ENCODE assay signal across 8 cellular contexts in the genomic region with DNA sequence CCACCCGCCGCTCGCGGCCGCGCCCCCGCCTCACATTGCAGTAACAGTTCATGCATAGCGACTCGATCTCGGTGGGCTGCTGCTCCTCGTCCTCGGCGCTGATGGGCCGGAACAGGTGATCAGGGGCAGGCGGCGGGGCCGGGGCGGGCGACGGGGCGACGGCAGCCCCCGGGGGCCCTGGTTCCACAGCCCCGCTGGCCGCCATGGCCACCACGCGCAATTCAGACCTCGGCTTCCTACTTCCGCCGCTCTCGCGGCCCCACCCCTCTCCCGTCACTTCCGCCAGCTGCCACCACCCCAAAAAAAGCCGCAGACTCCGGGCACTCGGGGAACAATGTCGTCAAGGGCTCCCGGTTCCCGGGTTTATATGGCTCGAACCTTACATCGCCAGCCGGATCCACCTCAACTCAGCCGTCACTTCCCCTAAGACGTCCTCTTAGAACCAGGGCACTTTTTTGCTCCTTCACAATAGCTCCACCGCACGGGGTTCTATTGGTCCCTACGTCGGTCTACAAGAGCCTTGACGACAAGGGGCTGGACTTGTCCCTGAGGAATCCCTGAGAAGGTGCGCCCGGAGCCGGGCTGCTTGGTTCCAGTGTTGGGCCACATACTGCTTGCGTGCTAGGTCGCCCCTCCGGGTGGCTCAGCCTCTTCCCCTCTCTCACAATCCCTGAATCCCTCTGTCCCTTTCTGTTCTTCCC. TPM values are rescaled to one million over a fixed set of nuclear protein-coding genes. Genes with fewer than 3 reads are reported as not detected.
DNase-seq lines count a peak whose midpoint lies in the region; ATAC-seq and TF ChIP-seq lines count a peak whose summit lies in the region.

A gene with protein sequence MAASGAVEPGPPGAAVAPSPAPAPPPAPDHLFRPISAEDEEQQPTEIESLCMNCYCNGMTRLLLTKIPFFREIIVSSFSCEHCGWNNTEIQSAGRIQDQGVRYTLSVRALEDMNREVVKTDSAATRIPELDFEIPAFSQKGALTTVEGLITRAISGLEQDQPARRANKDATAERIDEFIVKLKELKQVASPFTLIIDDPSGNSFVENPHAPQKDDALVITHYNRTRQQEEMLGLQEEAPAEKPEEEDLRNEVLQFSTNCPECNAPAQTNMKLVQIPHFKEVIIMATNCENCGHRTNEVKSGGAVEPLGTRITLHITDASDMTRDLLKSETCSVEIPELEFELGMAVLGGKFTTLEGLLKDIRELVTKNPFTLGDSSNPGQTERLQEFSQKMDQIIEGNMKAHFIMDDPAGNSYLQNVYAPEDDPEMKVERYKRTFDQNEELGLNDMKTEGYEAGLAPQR (minus strand): TSS at position 238 of the 701 bp plus-strand sequence. CDS start 33 bp downstream, at position 205.

- ATAC-seq in GM21737 (IDR thresholded peaks at IDR 0.05; ENCODE audit: unreplicated experiment) (peak; percentile 84), foreskin keratinocyte (peak; percentile 81)

- H3K4me1 ChIP-seq in Karpas-422 (ENCODE audit: low read length) (peaks cover 15% of the 10 kb centered on the region), SJSA1 (replicated peaks) (0 out of 2 replicates have a peak, but pooled peaks cover 8% of the 10 kb centered on the region), foreskin keratinocyte (no peaks in the 10 kb centered on the region), stomach (peaks cover 11 to 42% (median 37%) of the 10 kb centered on the region in 4 donors)

- no peaks in the 10 kb centered on the region for H3K9me3 ChIP-seq in Karpas-422 (ENCODE audit: low read length)
- no peaks in the 10 kb centered on the region for H3K9me3 ChIP-seq in SJSA1 (replicated peaks)
- H3K9me3 ChIP-seq in stomach: no peaks in the 10 kb centered on the region

- no peak for TF ChIP-seq CTCF in foreskin keratinocyte (conservative IDR thresholded peaks at IDR 0.05)
- no peak for TF ChIP-seq CTCF in neural crest cell (conservative IDR thresholded peaks at IDR 0.05)
- TF ChIP-seq CTCF in stomach (IDR thresholded peaks at IDR 0.05): peak in 1 of 7 experiments; percentile 6

- H3K36me3 ChIP-seq in Karpas-422 (ENCODE audit: insufficient read depth, low read length): peaks cover 7% of the 10 kb centered on the region
- peaks cover 27% of the 10 kb centered on the region for H3K36me3 ChIP-seq in SJSA1
- H3K36me3 ChIP-seq in stomach: peaks cover 30 to 39% (median 37%) of the 10 kb centered on the region in 4 donors

- H3K36me3 Mint-ChIP-seq in neural crest cell (ENCODE audit: low read depth): peaks cover 6% of the 10 kb centered on the region

- H3K27ac ChIP-seq in Karpas-422 (ENCODE audit: low read length) (no peak within 1 kb of the TSS), SJSA1 (peak within 1 kb of the TSS; percentile 51), foreskin keratinocyte (peak within 1 kb of the TSS; percentile 91), stomach (peak within 1 kb of the TSS; percentile 75 to 96 (median 91))

- WGBS in stomach, 5 donors: 1% methylated on average over 21 to 56 of the region's 56 CpGs

- H3K4me1 Mint-ChIP-seq in neural crest cell: peaks cover 28% of the 10 kb centered on the region

- peak within 1 kb of the TSS; percentile 83 for H3K9ac ChIP-seq in Karpas-422 (ENCODE audit: low read length)

- intact Hi-C loops in stomach (cut with DNase I; ENCODE audit: low total_unique reads): loop anchor here (5.0 kb wide), 1 partner anchor 49 kb away; the partner anchor contains the start of gene APOA1

- H3K4me3 ChIP-seq in Karpas-422 (ENCODE audit: low read length) (peak within 1 kb of the TSS; percentile 87), SJSA1 (peak within 1 kb of the TSS; percentile 59), stomach (peak within 1 kb of the TSS; percentile 78 to 99 (median 94))

- peak within 1 kb of the TSS; percentile 95 for H3K27ac Mint-ChIP-seq in neural crest cell (ENCODE audit: unreplicated experiment)

- DNase-seq in DMS79 treated with DMSO at 0.1 percent for 48 hours (lab: John Stamatoyannopoulos, UW): peak; percentile 89
- DNase-seq in Karpas-422: peak; percentile 85
- DNase-seq in SJSA1 (ENCODE audit: low read depth in 1 of 2, low spot score in 2 of 2): peak; percentile 58 to 59
- peak; percentile 82 for DNase-seq in activated gamma-delta T cell treated with Interleukin-2 at 50 U/mL for 16 hours
- peak in 1 of 2 donors; percentile 59 for DNase-seq in foreskin keratinocyte
- peak; percentile 60 for DNase-seq in neural crest cell (ENCODE audit: low read depth, low spot score)
- DNase-seq in stomach: peak; percentile 89

- peaks cover 24% of the 10 kb centered on the region for H3K79me2 ChIP-seq in Karpas-422 (ENCODE audit: low read length)

- peak within 1 kb of the TSS; percentile 82 for H3K4me2 ChIP-seq in Karpas-422 (ENCODE audit: low read depth, low read length, poor library complexity, severe bottlenecking)

- peaks cover 4% of the 10 kb centered on the region; the same call in 1 of the 2 replicates for H4K20me1 ChIP-seq in Karpas-422 (ENCODE audit: insufficient read depth, low read depth, low read length)

- H3K4me3 Mint-ChIP-seq in neural crest cell: peak within 1 kb of the TSS; percentile 100

- peak within 1 kb of the TSS; percentile 76; the same call in 1 of the 2 replicates for H2AFZ ChIP-seq in Karpas-422 (ENCODE audit: low read length)

- no peak for TF ChIP-seq EP300 in stomach (IDR thresholded peaks at IDR 0.05)

- TF ChIP-seq POLR2A in stomach (IDR thresholded peaks at IDR 0.05): peak in 1 of 4 donors; percentile 66

- H3K27me3 ChIP-seq in Karpas-422 (ENCODE audit: low read length) (no peaks in the 10 kb centered on the region), SJSA1 (replicated peaks) (no peaks in the 10 kb centered on the region), foreskin keratinocyte (no peaks in the 10 kb centered on the region), stomach (no peaks in the 10 kb centered on the region)

- peaks cover 7% of the 10 kb centered on the region for H3K27me3 Mint-ChIP-seq in neural crest cell (ENCODE audit: low read depth)

- H3K9me3 Mint-ChIP-seq in neural crest cell: no peaks in the 10 kb centered on the region

- no peaks in the 10 kb centered on the region for H3K9me2 ChIP-seq in Karpas-422 (replicated peaks; ENCODE audit: insufficient read depth, low read length)

RNA-seq across cellular contexts. Expression of the gene that starts here (rescaled TPM):
- 29.8 and 44.7 TPM in 2 replicates for total RNA-seq in Karpas-422 (2014; rRNA removed; shearing (Covaris generic); ENCODE audit: low replicate concordance)
- 22.2 and 29.4 TPM in 2 replicates for total RNA-seq in SJSA1 (2014; rRNA removed; shearing (Covaris generic))
- total RNA-seq in foreskin keratinocyte (59.8 and 63.0 TPM in 2 replicates), neural crest cell (40.7 and 44.5 TPM in 2 replicates), stomach (10 to 100 TPM; 19.3 to 54.9 (median 25.7) TPM)
- polyA plus RNA-seq in foreskin keratinocyte (49.1 and 55.8 TPM in 2 replicates), stomach (10 to 100 TPM; 17.8 to 34.8 (median 19.4) TPM)
